Comparison of ENCODE assay signal across 10 cellular contexts in genomic region chr1:10107985-10108663, GRCh38.
A peak's percentile ranks its signal among the peaks of the same experiment; 100 is the strongest.
DNase-seq lines count a peak whose midpoint lies in the region; ATAC-seq and TF ChIP-seq lines count a peak whose summit lies in the region.
"Had no signal": no experiment of that assay in that cellular context is flagged by ENCODE, and none has a peak within 500 bp of the region (broad histone marks: within the 10 kb centered on the region; RNA-seq: fewer than 3 reads in every experiment).

No MANE protein-coding gene starts in this region.

- no peak for TF ChIP-seq POLR2A in upper lobe of left lung (IDR thresholded peaks at IDR 0.05)

- no peaks in the 10 kb centered on the region for H3K4me1 Mint-ChIP-seq in activated T-helper 1 cell treated with anti-CD3 and anti-CD28 coated beads, Interleukin-12 subunit alpha, Interleukin-12 subunit beta, Interleukin-2, Interleukin-4 antibody, amounts not matched to agents 30 ng/mL and 10 ng/mL and 1 ng/mL, durations not matched to agents 14 hours and 24 hours and 36 hours (ENCODE audit: low read depth)

- intact Hi-C loops in activated T-helper 1 cell treated with anti-CD3 and anti-CD28 coated beads, Interleukin-12 subunit alpha, Interleukin-12 subunit beta, Interleukin-2, Interleukin-4 antibody, amounts not matched to agents 30 ng/mL and 10 ng/mL and 1 ng/mL, durations not matched to agents 14 hours and 24 hours and 36 hours (cut with micrococcal nuclease), result no loop called here

- no peak overlapping the region for H3K27ac Mint-ChIP-seq in activated T-helper 1 cell treated with anti-CD3 and anti-CD28 coated beads, Interleukin-12 subunit alpha, Interleukin-12 subunit beta, Interleukin-2, Interleukin-4 antibody, amounts not matched to agents 30 ng/mL and 10 ng/mL and 1 ng/mL, durations not matched to agents 14 hours and 24 hours and 36 hours

- H3K36me3 Mint-ChIP-seq in activated T-helper 1 cell treated with anti-CD3 and anti-CD28 coated beads, Interleukin-12 subunit alpha, Interleukin-12 subunit beta, Interleukin-2, Interleukin-4 antibody, amounts not matched to agents 30 ng/mL and 10 ng/mL and 1 ng/mL, durations not matched to agents 14 hours and 24 hours and 36 hours (ENCODE audit: low read depth), result peaks cover 31% of the 10 kb centered on the region

- no peak overlapping the region for H4K8ac ChIP-seq in trophoblast cell (ENCODE audit: low read depth, low read length)

- H3K4me3 Mint-ChIP-seq in activated T-helper 1 cell treated with anti-CD3 and anti-CD28 coated beads, Interleukin-12 subunit alpha, Interleukin-12 subunit beta, Interleukin-2, Interleukin-4 antibody, amounts not matched to agents 30 ng/mL and 10 ng/mL and 1 ng/mL, durations not matched to agents 14 hours and 24 hours and 36 hours, result no peak overlapping the region

- CTCF ChIA-PET in RWPE1 (lab: Yijun Ruan, JAX), result interaction anchor here (1.5 kb wide), 1 partner anchor 102 kb away, joined by 3 read pairs; the partner anchor contains the start of gene KIF1B

- POLR2A ChIA-PET in RWPE1 (lab: Yijun Ruan, JAX; ENCODE audit: low non-redundant PET), result no interaction called here

- no peaks in the 10 kb centered on the region for H3K27me3 Mint-ChIP-seq in activated T-helper 1 cell treated with anti-CD3 and anti-CD28 coated beads, Interleukin-12 subunit alpha, Interleukin-12 subunit beta, Interleukin-2, Interleukin-4 antibody, amounts not matched to agents 30 ng/mL and 10 ng/mL and 1 ng/mL, durations not matched to agents 14 hours and 24 hours and 36 hours (ENCODE audit: insufficient read depth)

- H3K79me2 ChIP-seq in trophoblast cell (ENCODE audit: control insufficient read depth, insufficient read depth, low read length, poor library complexity), result no peaks in the 10 kb centered on the region

- TF ChIP-seq EP300 in upper lobe of left lung (IDR thresholded peaks at IDR 0.05), result no peak

- H3K9ac ChIP-seq in trophoblast cell (ENCODE audit: low read length), result no peak overlapping the region

- peaks cover 10 to 21% of the 10 kb centered on the region in 2 experiments for H3K36me3 ChIP-seq in trophoblast cell (ENCODE audit: control insufficient read depth in 1 of 2, insufficient read depth in 2 of 2, low read length in 2 of 2)
- H3K36me3 ChIP-seq in upper lobe of left lung, result peaks cover 14 to 70% (median 48%) of the 10 kb centered on the region in 4 donors

- H3K27me3 ChIP-seq in trophoblast cell (ENCODE audit: insufficient read depth, low read length) (no peaks in the 10 kb centered on the region), upper lobe of left lung (no peaks in the 10 kb centered on the region)
- H3K27me3 ChIP-seq: MG63 had no signal

- no peak overlapping the region for H4K91ac ChIP-seq in trophoblast cell (ENCODE audit: low read depth, low read length)

- no peak overlapping the region for H2AK5ac ChIP-seq in trophoblast cell (ENCODE audit: low read length)

- ATAC-seq in upper lobe of left lung (ENCODE audit: low FRiP score in 2 of 2) (no peak), HG02642 (IDR thresholded peaks at IDR 0.05; ENCODE audit: poor library complexity, unreplicated experiment) (no peak)

- H3K14ac ChIP-seq in trophoblast cell (ENCODE audit: low read length), result no peak overlapping the region

- no peak overlapping the region for H2BK5ac ChIP-seq in trophoblast cell (ENCODE audit: low read depth, low read length, poor library complexity)

- no peaks in the 10 kb centered on the region for H3K9me3 Mint-ChIP-seq in activated T-helper 1 cell treated with anti-CD3 and anti-CD28 coated beads, Interleukin-12 subunit alpha, Interleukin-12 subunit beta, Interleukin-2, Interleukin-4 antibody, amounts not matched to agents 30 ng/mL and 10 ng/mL and 1 ng/mL, durations not matched to agents 14 hours and 24 hours and 36 hours

- H3K23ac ChIP-seq in trophoblast cell (ENCODE audit: low read length), result no peak overlapping the region

- DNase-seq in Ammon's horn (ENCODE audit: low spot score) (peak; percentile 14), RWPE1 (ENCODE audit: low spot score) (peak; percentile 71), fibroblast of mammary gland (ENCODE audit: low read depth) (peak; percentile 43), trophoblast cell (no peak), DMS53 (lab: John Stamatoyannopoulos, UW) (no peak), upper lobe of left lung (no peak)
- no peak for DNase-seq in activated T-helper 1 cell treated with anti-CD3 and anti-CD28 coated beads, Interleukin-12 subunit alpha, Interleukin-12 subunit beta, Interleukin-2, Interleukin-4 antibody, amounts not matched to agents 30 ng/mL and 10 ng/mL and 1 ng/mL, durations not matched to agents 14 hours and 24 hours and 36 hours (ENCODE audit: low spot score)
- DNase-seq: DMS79 treated with DMSO at 0.1 percent for 48 hours had no signal

- H3K9me3 ChIP-seq in trophoblast cell (ENCODE audit: insufficient read depth, low read depth, low read length) (peaks cover 2% of the 10 kb centered on the region), upper lobe of left lung (no peaks in the 10 kb centered on the region)
- H3K9me3 ChIP-seq: MG63 had no signal

- H3K4me2 ChIP-seq in trophoblast cell (ENCODE audit: low read length), result no peak overlapping the region

- no peak overlapping the region for H2BK120ac ChIP-seq in trophoblast cell (ENCODE audit: insufficient read depth, low read length, poor library complexity)

- H2BK12ac ChIP-seq in trophoblast cell (ENCODE audit: low read length), result no peak overlapping the region

- H3K18ac ChIP-seq in trophoblast cell (ENCODE audit: low read length), result no peak overlapping the region

- H3K4ac ChIP-seq in trophoblast cell (ENCODE audit: low read depth, low read length), result no peak overlapping the region

- H3K27ac ChIP-seq in RWPE1 (peak overlapping the region; percentile 81), trophoblast cell (ENCODE audit: low read depth, low read length) (peak overlapping the region; percentile 40), upper lobe of left lung (peak overlapping the region in 2 of 4 donors; percentile 14 to 18)

- no peaks in the 10 kb centered on the region for H3K79me1 ChIP-seq in trophoblast cell (ENCODE audit: low read length)

- H3K4me3 ChIP-seq in fibroblast of mammary gland (ENCODE audit: control insufficient read depth, low read depth, low read length), result no peak overlapping the region
- H3K4me3 ChIP-seq in trophoblast cell (ENCODE audit: low read depth, low read length), result no peak overlapping the region
- no peak overlapping the region for H3K4me3 ChIP-seq in upper lobe of left lung
- H3K4me3 ChIP-seq: MG63 had no signal

- WGBS in trophoblast cell (ENCODE audit: extremely low coverage, insufficient coverage, insufficient read length), result no CpG with 5 or more reads among the region's 10 CpGs
- WGBS in upper lobe of left lung, 2 donors, result 74% methylated on average over 10 of the region's 10 CpGs

- TF ChIP-seq CTCF in RWPE1 (conservative IDR thresholded peaks at IDR 0.05; ENCODE audit: low read depth) (no peak), fibroblast of mammary gland (conservative IDR thresholded peaks at IDR 0.05; ENCODE audit: control insufficient read depth, insufficient read depth, low read depth, low read length) (no peak), upper lobe of left lung (IDR thresholded peaks at IDR 0.05) (no peak)

- no peak overlapping the region for H4K12ac ChIP-seq in trophoblast cell (ENCODE audit: low read depth, low read length)

- no peak overlapping the region for H2AFZ ChIP-seq in trophoblast cell (ENCODE audit: insufficient read depth, low read length, poor library complexity)

- H3K4me1 ChIP-seq in trophoblast cell (ENCODE audit: control insufficient read depth in 1 of 2, insufficient read depth in 2 of 2, low read length in 2 of 2) (peaks cover 2 to 3% of the 10 kb centered on the region in 2 experiments), upper lobe of left lung (peaks cover 0 to 9% (median 0%) of the 10 kb centered on the region in 4 donors)

Comparison
In these comparisons a context has a peak if more than half of its experiments do, and no peak if none do; other contexts are left out.
1. DNase-seq: peak in Ammon's horn (single experiment), RWPE1 (single experiment) and fibroblast of mammary gland (single experiment); none in trophoblast cell (0 of 2), DMS53 (single experiment), upper lobe of left lung (0 of 2) and activated T-helper 1 cell treated with anti-CD3 and anti-CD28 coated beads, Interleukin-12 subunit alpha, Interleukin-12 subunit beta, Interleukin-2, Interleukin-4 antibody, amounts not matched to agents 30 ng/mL and 10 ng/mL and 1 ng/mL, durations not matched to agents 14 hours and 24 hours and 36 hours (single experiment).